ENCODE assay signal across 21 cellular contexts in genomic region chr3:197300361-197300760, GRCh38. TPM values are rescaled to one million over a fixed set of nuclear protein-coding genes. Genes with fewer than 3 reads are reported as not detected.
DNase-seq lines count a peak whose midpoint lies in the region; ATAC-seq and TF ChIP-seq lines count a peak whose summit lies in the region.
"Had no signal": no experiment of that assay in that cellular context is flagged by ENCODE, and none has a peak within 500 bp of the region (broad histone marks: within the 10 kb centered on the region; RNA-seq: fewer than 3 reads in every experiment).

No MANE protein-coding gene starts in this region.

- WGBS in transverse colon (ENCODE audit: low coverage in 1 of 2), 2 donors, result 78 to 93% methylated on average over 1 to 7 of the region's 7 CpGs

- TF ChIP-seq CTCF in transverse colon (IDR thresholded peaks at IDR 0.05), result no peak

- peaks cover 6% of the 10 kb centered on the region for H3K27me3 Mint-ChIP-seq in activated naive CD4-positive, alpha-beta T cell treated with anti-CD3 and anti-CD28 coated beads, Interleukin-2, amount 50 U/mL, for 24 hours
- peaks cover 32% of the 10 kb centered on the region for H3K27me3 Mint-ChIP-seq in activated T-cell treated with anti-CD3 and anti-CD28 coated beads, Interleukin-2, amount 50 U/mL, for 24 hours

- H3K27me3 ChIP-seq in transverse colon, result no peaks in the 10 kb centered on the region
- H3K27me3 ChIP-seq: colonic mucosa, SJCRH30 had no signal

- ATAC-seq in HG02798 (IDR thresholded peaks at IDR 0.05; ENCODE audit: poor library complexity, unreplicated experiment) (no peak), HG03457 (IDR thresholded peaks at IDR 0.05; ENCODE audit: unreplicated experiment) (no peak)
- ATAC-seq: activated T-helper 17 cell treated with anti-CD3 and anti-CD28 coated beads, Interleukin-2, amount 50 U/mL, for 72 hours; left lobe of liver had no signal

- peak overlapping the region in 3 of 4 donors; percentile 92 to 98 (median 97) for H3K27ac ChIP-seq in transverse colon
- H3K27ac ChIP-seq: 22Rv1, HL-60, SJCRH30 had no signal

- peaks cover 15% of the 10 kb centered on the region for H3K4me1 Mint-ChIP-seq in activated naive CD4-positive, alpha-beta T cell treated with anti-CD3 and anti-CD28 coated beads, Interleukin-2, amount 50 U/mL, for 24 hours
- peaks cover 24% of the 10 kb centered on the region for H3K4me1 Mint-ChIP-seq in activated T-cell treated with anti-CD3 and anti-CD28 coated beads, Interleukin-2, amount 50 U/mL, for 24 hours (ENCODE audit: low read depth)

- peak overlapping the region; percentile 15 for H3K4me3 Mint-ChIP-seq in activated naive CD4-positive, alpha-beta T cell treated with anti-CD3 and anti-CD28 coated beads, Interleukin-2, amount 50 U/mL, for 24 hours
- no peak overlapping the region for H3K4me3 Mint-ChIP-seq in activated T-cell treated with anti-CD3 and anti-CD28 coated beads, Interleukin-2, amount 50 U/mL, for 24 hours

- H3K27ac Mint-ChIP-seq in activated naive CD4-positive, alpha-beta T cell treated with anti-CD3 and anti-CD28 coated beads, Interleukin-2, amount 50 U/mL, for 24 hours, result no peak overlapping the region
- H3K27ac Mint-ChIP-seq in activated T-cell treated with anti-CD3 and anti-CD28 coated beads, Interleukin-2, amount 50 U/mL, for 24 hours, result no peak overlapping the region
- H3K27ac Mint-ChIP-seq: activated T-helper 17 cell treated with anti-CD3 and anti-CD28 coated beads, Interleukin-2, amount 50 U/mL, for 72 hours; nephron progenitor cell had no signal

- intact Hi-C loops in transverse colon (cut with DNase I; ENCODE audit: low total_unique reads), result no loop called here

- no peak for TF ChIP-seq EP300 in transverse colon (IDR thresholded peaks at IDR 0.05; ENCODE audit: low read depth)

- H3K36me3 Mint-ChIP-seq in activated naive CD4-positive, alpha-beta T cell treated with anti-CD3 and anti-CD28 coated beads, Interleukin-2, amount 50 U/mL, for 24 hours, result no peaks in the 10 kb centered on the region
- H3K36me3 Mint-ChIP-seq in activated T-cell treated with anti-CD3 and anti-CD28 coated beads, Interleukin-2, amount 50 U/mL, for 24 hours (ENCODE audit: low read depth), result peaks cover 19% of the 10 kb centered on the region

- no peaks in the 10 kb centered on the region for H3K9me3 Mint-ChIP-seq in activated naive CD4-positive, alpha-beta T cell treated with anti-CD3 and anti-CD28 coated beads, Interleukin-2, amount 50 U/mL, for 24 hours
- no peaks in the 10 kb centered on the region for H3K9me3 Mint-ChIP-seq in activated T-cell treated with anti-CD3 and anti-CD28 coated beads, Interleukin-2, amount 50 U/mL, for 24 hours
- H3K9me3 Mint-ChIP-seq: activated T-helper 17 cell treated with anti-CD3 and anti-CD28 coated beads, Interleukin-2, amount 50 U/mL, for 72 hours; nephron progenitor cell had no signal

- H3K36me3 ChIP-seq in transverse colon, result no peaks in the 10 kb centered on the region
- H3K36me3 ChIP-seq: colonic mucosa, thoracic aorta had no signal

- in situ Hi-C loops in transverse colon (cut with MboI; ENCODE audit: low pct_ligation_motif_present in 1 of 4, low pct_unique_long_range_greater_than_20kb in 1 of 4, low sequenced_read_pairs in 3 of 4), result no loop called here

- DNase-seq in activated naive CD4-positive, alpha-beta T cell treated with anti-CD3 and anti-CD28 coated beads, Interleukin-2, amount 50 U/mL, for 16 hours, result no peak
- DNase-seq in astrocyte of the hippocampus (ENCODE audit: low read depth, low spot score) (peak; percentile 38), left kidney (ENCODE audit: low read depth, low spot score) (peak; percentile 4), transverse colon (no peak)
- no peak for DNase-seq in activated T-cell treated with anti-CD3 and anti-CD28 coated beads, Interleukin-2, amount 50 U/mL, for 24 hours
- DNase-seq: activated CD4-positive, alpha-beta T cell treated with anti-CD3 and anti-CD28 coated beads for 4 hours; colonic mucosa; COR-L47; NCI-H1417; NCI-H2081 treated with DMSO at 0.1 percent for 48 hours; NCI-H446; nephron progenitor cell; SJCRH30 had no signal

- H3K4me1 ChIP-seq in transverse colon, result peaks cover 0 to 32% (median 5%) of the 10 kb centered on the region in 4 donors
- H3K4me1 ChIP-seq: colonic mucosa had no signal

- H3K9me3 ChIP-seq in transverse colon, result no peaks in the 10 kb centered on the region
- H3K9me3 ChIP-seq: colonic mucosa, SJCRH30, thoracic aorta had no signal

- H3K4me3 ChIP-seq in transverse colon, result no peak overlapping the region
- H3K4me3 ChIP-seq: SJCRH30, thoracic aorta had no signal

- TF ChIP-seq POLR2A in transverse colon (IDR thresholded peaks at IDR 0.05), result no peak

RNA-seq across cellular contexts. Expression of gene DLG1, which starts 1.9 kb away (rescaled TPM):
- 100 to 1,000 TPM; 134 to 211 (median 152) TPM for total RNA-seq in transverse colon

Comparison
In these comparisons a context has a peak if more than half of its experiments do, and no peak if none do; other contexts are left out.
1. DNase-seq: peak in astrocyte of the hippocampus (single experiment) and left kidney (single experiment); none in activated naive CD4-positive, alpha-beta T cell treated with anti-CD3 and anti-CD28 coated beads, Interleukin-2, amount 50 U/mL, for 16 hours (single experiment), transverse colon (single experiment) and activated T-cell treated with anti-CD3 and anti-CD28 coated beads, Interleukin-2, amount 50 U/mL, for 24 hours (single experiment).